Comparison of ENCODE assay signal across 1 cellular context in genomic region chr15:59291214-59291551, GRCh38.
TF ChIP-seq lines count a peak whose summit lies in the region.

No MANE protein-coding gene starts in this region.

TF ChIP-seq in GM12878, 131 proteins besides CTCF, POLR2A, EP300 and RAD21 (continued from another document):
- no peak for TF ChIP-seq KAT2A (conservative IDR thresholded peaks at IDR 0.05; ENCODE audit: control insufficient read depth, low read depth, low read length)
- TF ChIP-seq CHD2 (IDR thresholded peaks at IDR 0.05; ENCODE audit: borderline replicate concordance, low read depth, low read length) = no peak
